8 cellular contexts compared by ENCODE assay signal in genomic region chr17:74202879-74203432, GRCh38. TPM values are rescaled to one million over a fixed set of nuclear protein-coding genes. Genes with fewer than 3 reads are reported as not detected.
DNase-seq lines count a peak whose midpoint lies in the region; ATAC-seq and TF ChIP-seq lines count a peak whose summit lies in the region.

No MANE protein-coding gene starts in this region.

- DNase-seq in NCI-H345 (lab: John Stamatoyannopoulos, UW) (peak; percentile 59), progenitor cell of endocrine pancreas (ENCODE audit: low spot score, unreplicated experiment) (no peak)
- DNase-seq in effector memory CD4-positive, alpha-beta T cell, result no peak
- no peak for DNase-seq in stimulated activated CD4-positive, alpha-beta T cell treated with anti-CD3 and anti-CD28 coated beads, Interleukin-1b, Interleukin-23, amount 100 ng/mL, for 48 hours
- DNase-seq in stimulated activated CD8-positive, alpha-beta memory T cell treated with anti-CD3 and anti-CD28 coated beads, Interleukin-4, amount 100 ng/mL, for 48 hours, result no peak

- peaks cover 34% of the 10 kb centered on the region for H3K27me3 Mint-ChIP-seq in progenitor cell of endocrine pancreas

- no peaks in the 10 kb centered on the region for H3K27me3 ChIP-seq in effector memory CD4-positive, alpha-beta T cell (replicated peaks; ENCODE audit: control insufficient read depth, insufficient read depth, low read length, poor library complexity, severe bottlenecking)

- H3K27ac ChIP-seq in effector memory CD4-positive, alpha-beta T cell (ENCODE audit: insufficient read depth, low read length, poor library complexity, severe bottlenecking), result no peak overlapping the region

- no peak for ATAC-seq in HG03520 (IDR thresholded peaks at IDR 0.05; ENCODE audit: unreplicated experiment)
- no peak for ATAC-seq in HG02884 (IDR thresholded peaks at IDR 0.05; ENCODE audit: unreplicated experiment)

- TF ChIP-seq CTCF in progenitor cell of endocrine pancreas (IDR thresholded peaks at IDR 0.05; ENCODE audit: unreplicated experiment), result no peak

- peaks cover 13% of the 10 kb centered on the region for H3K36me3 Mint-ChIP-seq in progenitor cell of endocrine pancreas (ENCODE audit: insufficient read depth)

- peak overlapping the region; percentile 48 for H3K9ac ChIP-seq in ES-I3 (ENCODE audit: low read depth, low read length)

- peaks cover 31% of the 10 kb centered on the region for H3K36me3 ChIP-seq in ES-I3 (ENCODE audit: insufficient read depth, low read length)
- H3K36me3 ChIP-seq in effector memory CD4-positive, alpha-beta T cell (ENCODE audit: control insufficient read depth, insufficient read depth, low read length), result peaks cover 26% of the 10 kb centered on the region

- H3K4me3 Mint-ChIP-seq in progenitor cell of endocrine pancreas (ENCODE audit: low read depth), result peak overlapping the region; percentile 100

- peak overlapping the region; percentile 99 for H3K27ac Mint-ChIP-seq in progenitor cell of endocrine pancreas

- no peaks in the 10 kb centered on the region for H3K9me3 Mint-ChIP-seq in progenitor cell of endocrine pancreas (ENCODE audit: low read depth)

- peak overlapping the region; percentile 97 for H3K4me3 ChIP-seq in effector memory CD4-positive, alpha-beta T cell (ENCODE audit: insufficient read depth, low read depth, low read length, poor library complexity, severe bottlenecking)

- peaks cover 17% of the 10 kb centered on the region for H3K4me1 Mint-ChIP-seq in progenitor cell of endocrine pancreas (ENCODE audit: low read depth)

- H3K9me3 ChIP-seq in ES-I3 (ENCODE audit: control insufficient read depth, insufficient read depth, low read length), result no peaks in the 10 kb centered on the region
- no peaks in the 10 kb centered on the region for H3K9me3 ChIP-seq in effector memory CD4-positive, alpha-beta T cell (ENCODE audit: control insufficient read depth, low read length)

- peaks cover 14% of the 10 kb centered on the region for H3K4me1 ChIP-seq in ES-I3 (ENCODE audit: insufficient read depth, low read length)
- peaks cover 21% of the 10 kb centered on the region for H3K4me1 ChIP-seq in effector memory CD4-positive, alpha-beta T cell (ENCODE audit: control insufficient read depth, insufficient read depth, low read length, poor library complexity, severe bottlenecking)

RNA-seq across cellular contexts. Expression of gene RPL38, which starts 0.5 kb away (rescaled TPM):
- total RNA-seq in progenitor cell of endocrine pancreas, result 798 and 811 TPM in 2 replicates

RNA-seq across cellular contexts. Expression of gene TTYH2, which starts 10.4 kb away (rescaled TPM):
- 0.69 and 1.1 TPM in 2 replicates for total RNA-seq in progenitor cell of endocrine pancreas
